15 cellular contexts compared by ENCODE assay signal in the genomic region with DNA sequence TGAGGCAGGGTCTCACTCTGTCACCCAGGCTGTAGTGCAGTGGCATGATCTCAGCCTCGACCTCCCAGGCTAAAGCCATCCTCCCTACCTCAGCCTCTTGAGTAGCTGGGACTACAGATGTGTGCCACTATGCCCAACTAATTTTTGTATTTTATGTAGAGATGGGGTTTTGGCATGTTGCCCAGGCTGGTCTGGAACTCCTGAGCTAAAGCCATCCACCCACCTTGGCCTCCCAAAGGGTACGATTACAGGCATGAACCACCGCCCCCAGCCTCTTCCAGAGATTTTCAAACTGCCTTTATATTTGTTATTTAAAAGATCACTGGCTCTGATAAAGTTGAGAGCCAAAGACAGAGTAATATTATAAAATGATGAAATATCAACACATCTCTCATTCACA. TPM values are rescaled to one million over a fixed set of nuclear protein-coding genes. Genes with fewer than 3 reads are reported as not detected.
DNase-seq lines count a peak whose midpoint lies in the region; ATAC-seq and TF ChIP-seq lines count a peak whose summit lies in the region.
"Had no signal": no experiment of that assay in that cellular context is flagged by ENCODE, and none has a peak within 500 bp of the region (broad histone marks: within the 10 kb centered on the region; RNA-seq: fewer than 3 reads in every experiment).

No MANE protein-coding gene starts in this region.

- no peaks in the 10 kb centered on the region for H3K4me1 ChIP-seq in psoas muscle
- H3K4me1 ChIP-seq: BLaER1 treated with 17β-estradiol and CSF1 and Interleukin-3, amounts not matched to agents 10 nM and 100 nM had no signal

- no peak for TF ChIP-seq CTCF in psoas muscle (IDR thresholded peaks at IDR 0.05)

- ATAC-seq in psoas muscle, result no peak
- ATAC-seq: GM12878 had no signal

- intact Hi-C loops in psoas muscle (cut with DNase I), result no loop called here

- H3K36me3 ChIP-seq in psoas muscle (ENCODE audit: insufficient read depth in 1 of 2, low read depth in 1 of 2), result no peaks in the 10 kb centered on the region
- H3K36me3 ChIP-seq: BLaER1 treated with 17β-estradiol and CSF1 and Interleukin-3, amounts not matched to agents 10 nM and 100 nM had no signal

- 72 to 83% (median 79%) methylated on average over 3 of the region's 3 CpGs for WGBS in psoas muscle, 3 donors

- no peaks in the 10 kb centered on the region for H3K27me3 ChIP-seq in psoas muscle (ENCODE audit: insufficient read depth in 3 of 3, low read length in 2 of 3)
- H3K27me3 ChIP-seq: BLaER1 treated with 17β-estradiol and CSF1 and Interleukin-3, amounts not matched to agents 10 nM and 100 nM had no signal

- H3K9me3 ChIP-seq in psoas muscle, result peaks cover 4% of the 10 kb centered on the region

- no peak overlapping the region for H3K4me3 ChIP-seq in psoas muscle
- H3K4me3 ChIP-seq: BLaER1 treated with 17β-estradiol and CSF1 and Interleukin-3, amounts not matched to agents 10 nM and 100 nM; GM12878 had no signal

- H3K27ac ChIP-seq in psoas muscle, result no peak overlapping the region
- H3K27ac ChIP-seq: 22Rv1; BLaER1 treated with 17β-estradiol and CSF1 and Interleukin-3, amounts not matched to agents 10 nM and 100 nM; HL-60 had no signal

- peak; percentile 34 for DNase-seq in DMS 273 (lab: John Stamatoyannopoulos, UW; ENCODE audit: unreplicated experiment)
- DNase-seq in DMS 273 treated with DMSO at 0.1 percent for 48 hours (lab: John Stamatoyannopoulos, UW), result no peak
- peak; percentile 15 for DNase-seq in NCI-H2227 (lab: John Stamatoyannopoulos, UW; ENCODE audit: unreplicated experiment)
- no peak for DNase-seq in NCI-H2227 treated with DMSO at 0.1 percent for 48 hours (lab: John Stamatoyannopoulos, UW)
- peak; percentile 63 for DNase-seq in NCI-H69 (lab: John Stamatoyannopoulos, UW)
- DNase-seq in hepatic stellate cell (ENCODE audit: low spot score), result no peak
- DNase-seq in psoas muscle, result no peak
- DNase-seq: AML-193; CD4-positive, CD25-positive, alpha-beta regulatory T cell; DMS53; HCEC 1CT had no signal

RNA-seq across cellular contexts. Expression of a gene that starts 37.3 kb away (rescaled TPM):
- total RNA-seq in psoas muscle, result under 1 TPM; 0.22 to 0.95 (median 0.47) TPM
- under 1 TPM; 0.08 to 0.20 (median 0.10) TPM for polyA plus RNA-seq in psoas muscle
- polyA plus RNA-seq: CD4-positive, CD25-positive, alpha-beta regulatory T cell had no signal

Comparison
In these comparisons a context has a peak if more than half of its experiments do, and no peak if none do; other contexts are left out.
1. DNase-seq: peak in DMS 273 (single experiment), NCI-H2227 (single experiment) and NCI-H69 (single experiment); none in DMS 273 treated with DMSO at 0.1 percent for 48 hours (single experiment), NCI-H2227 treated with DMSO at 0.1 percent for 48 hours (single experiment), hepatic stellate cell (single experiment) and psoas muscle (0 of 2).